In the genomic region with DNA sequence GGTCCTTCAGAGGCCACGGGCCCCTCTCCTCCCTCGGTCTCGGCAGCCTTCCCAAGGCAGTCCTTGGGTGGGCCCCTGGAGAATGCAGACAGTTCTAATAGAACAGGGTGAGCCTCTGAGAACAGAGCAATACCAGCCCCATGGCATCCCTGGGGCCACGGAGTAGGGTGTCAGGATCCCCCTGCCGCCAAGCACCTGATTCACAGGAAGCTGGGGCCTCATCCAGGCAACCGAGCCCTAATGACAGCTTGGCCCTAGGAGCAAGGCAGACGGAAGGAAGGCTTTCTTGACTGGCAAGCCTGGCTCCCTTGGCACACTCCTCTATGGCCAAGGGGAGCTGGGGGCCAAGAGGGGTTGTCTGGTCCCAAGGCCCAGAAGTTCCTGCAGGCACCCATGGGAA, we compare ENCODE assay signal across 12 cellular contexts. TPM values are rescaled to one million over a fixed set of nuclear protein-coding genes. Genes with fewer than 3 reads are reported as not detected.
DNase-seq lines count a peak whose midpoint lies in the region; ATAC-seq and TF ChIP-seq lines count a peak whose summit lies in the region.
"Had no signal": no experiment of that assay in that cellular context is flagged by ENCODE, and none has a peak within 500 bp of the region (broad histone marks: within the 10 kb centered on the region; RNA-seq: fewer than 3 reads in every experiment).

No MANE protein-coding gene starts in this region.

- peak overlapping the region; percentile 83 for H4K8ac ChIP-seq in mesenchymal stem cell (ENCODE audit: low read length)

- H3K27me3 ChIP-seq in SK-N-SH (ENCODE audit: insufficient read depth) (no peaks in the 10 kb centered on the region), mesenchymal stem cell (ENCODE audit: control insufficient read depth in 1 of 2, insufficient read depth in 1 of 2, low read length in 2 of 2) (no peaks in the 10 kb centered on the region), tibial artery (no peaks in the 10 kb centered on the region)

- H3K9me3 ChIP-seq in SK-N-SH (no peaks in the 10 kb centered on the region), mesenchymal stem cell (ENCODE audit: control insufficient read depth, low read length) (no peaks in the 10 kb centered on the region), tibial artery (no peaks in the 10 kb centered on the region), mucosa of descending colon (no peaks in the 10 kb centered on the region)

- no peak for TF ChIP-seq EP300 in SK-N-SH (IDR thresholded peaks at IDR 0.05; ENCODE audit: borderline replicate concordance in 1 of 2, low read depth in 1 of 2, low read length in 1 of 2)

- peak overlapping the region; percentile 87 for H2BK120ac ChIP-seq in mesenchymal stem cell (ENCODE audit: low read depth, low read length)

- H3K4me1 ChIP-seq in SK-N-SH (ENCODE audit: control insufficient read depth in 1 of 2, insufficient read depth in 2 of 2, low read depth in 1 of 2, low read length in 1 of 2) (peaks cover 3 to 66% of the 10 kb centered on the region in 2 experiments; a peak in 3 of 4 replicates), mesenchymal stem cell (ENCODE audit: control insufficient read depth, insufficient read depth, low read depth, low read length) (peaks cover 72% of the 10 kb centered on the region), tibial artery (peaks cover 0 to 100% (median 93%) of the 10 kb centered on the region in 4 donors), mucosa of descending colon (ENCODE audit: low read depth) (peaks cover 19% of the 10 kb centered on the region)

- peak overlapping the region in 1 of 2 experiments; percentile 100; a peak in 2 of 4 replicates for H3K27ac ChIP-seq in SK-N-SH (ENCODE audit: low read depth in 2 of 2, low read length in 1 of 2)
- H3K27ac ChIP-seq in angular gyrus (ENCODE audit: low read depth, low read length), result peak overlapping the region; percentile 34
- H3K27ac ChIP-seq in mesenchymal stem cell (ENCODE audit: low read length, poor library complexity, severe bottlenecking), result peak overlapping the region; percentile 90
- H3K27ac ChIP-seq in tibial artery, result peak overlapping the region; percentile 78 to 95

- H3K23ac ChIP-seq in mesenchymal stem cell (ENCODE audit: low read length in 2 of 2), result no peak overlapping the region

- intact Hi-C loops in tibial artery (cut with DNase I; ENCODE audit: low total_unique reads) (loop anchor here (5.0 kb wide), 1 partner anchor 99 kb away; no protein-coding TSS in a partner anchor), mucosa of descending colon (cut with DNase I, micrococcal nuclease) (no loop called here)

- DNase-seq in SK-N-SH (no peak), mesenchymal stem cell (no peak), tibial artery (no peak), COLO829 (ENCODE audit: low spot score) (no peak), mucosa of descending colon (no peak), islet precursor cell (no peak)
- DNase-seq: 8988T; activated CD4-positive, alpha-beta T cell treated with anti-CD3 and anti-CD28 coated beads for 48 hours; amygdala; SHP77 treated with DMSO at 0.1 percent for 48 hours had no signal

- CTCF ChIA-PET in SK-N-SH (lab: Yijun Ruan, JAX), result interaction anchor here (5.6 to 16.8 kb wide), 2 partner anchors 168 to 180 kb away, joined by 34 to 329 read pairs; no protein-coding TSS in a partner anchor

- H3K36me3 ChIP-seq in SK-N-SH (replicated peaks in 1 of 2; ENCODE audit: control insufficient read depth in 1 of 2, insufficient read depth in 2 of 2, low read length in 1 of 2) (peaks cover 0 to 2% of the 10 kb centered on the region in 2 experiments), mesenchymal stem cell (ENCODE audit: control insufficient read depth in 1 of 2, insufficient read depth in 2 of 2, low read depth in 1 of 2, low read length in 2 of 2) (peaks cover 6 to 15% of the 10 kb centered on the region in 2 experiments), tibial artery (peaks cover 0 to 4% (median 0%) of the 10 kb centered on the region in 3 donors), mucosa of descending colon (ENCODE audit: low read depth) (no peaks in the 10 kb centered on the region)

- peak overlapping the region; percentile 97 for H2BK5ac ChIP-seq in mesenchymal stem cell (ENCODE audit: low read depth, low read length, poor library complexity, severe bottlenecking)

- H3K4me3 ChIP-seq in SK-N-SH (ENCODE audit: low read depth in 2 of 2, low read length in 1 of 2), result no peak overlapping the region
- no peak overlapping the region for H3K4me3 ChIP-seq in mesenchymal stem cell (ENCODE audit: insufficient read depth in 1 of 2, low read depth in 1 of 2, low read length in 2 of 2)
- no peak overlapping the region for H3K4me3 ChIP-seq in tibial artery
- no peak overlapping the region for H3K4me3 ChIP-seq in mucosa of descending colon

- H4K91ac ChIP-seq in mesenchymal stem cell (ENCODE audit: low read length), result peak overlapping the region; percentile 92

- no peak for ATAC-seq in SK-N-SH treated with all-trans-retinoic acid at 6 μM for 48 hours
- no peak for ATAC-seq in mucosa of descending colon

- peaks cover 7% of the 10 kb centered on the region for H3K79me1 ChIP-seq in mesenchymal stem cell (replicated peaks; ENCODE audit: low read length, poor library complexity, severe bottlenecking)

- H2BK15ac ChIP-seq in mesenchymal stem cell (ENCODE audit: low read depth, poor library complexity, severe bottlenecking), result peak overlapping the region; percentile 93

- no peaks in the 10 kb centered on the region for H3K9me2 ChIP-seq in SK-N-SH

- POLR2A ChIA-PET in SK-N-SH (lab: Yijun Ruan, JAX), result no interaction called here

- H3K79me2 ChIP-seq in SK-N-SH (ENCODE audit: insufficient read depth), result peaks cover 28% of the 10 kb centered on the region

- no peaks in the 10 kb centered on the region for H4K20me1 ChIP-seq in SK-N-SH (ENCODE audit: insufficient read depth)

- H3K4me2 ChIP-seq in SK-N-SH (peak overlapping the region; percentile 67; the same call in 1 of the 2 replicates), mesenchymal stem cell (ENCODE audit: low read length, poor library complexity, severe bottlenecking) (no peak overlapping the region)

- WGBS in SK-N-SH (ENCODE audit: low lambda C conversion rate), result 93% methylated on average over 6 of the region's 7 CpGs
- WGBS in mesenchymal stem cell, result 91% methylated on average over 7 of the region's 7 CpGs

- peak overlapping the region in 1 of 2 experiments; percentile 71 for H3K14ac ChIP-seq in mesenchymal stem cell (ENCODE audit: low read length in 2 of 2)

- TF ChIP-seq CTCF in SK-N-SH (IDR thresholded peaks at IDR 0.05), result no peak
- no peak for TF ChIP-seq CTCF in tibial artery (IDR thresholded peaks at IDR 0.05)
- TF ChIP-seq CTCF in mucosa of descending colon (IDR thresholded peaks at IDR 0.05), result no peak

- no peak for TF ChIP-seq RAD21 in SK-N-SH (IDR thresholded peaks at IDR 0.05; ENCODE audit: low read length)

- peak overlapping the region; percentile 100 for H2AK5ac ChIP-seq in mesenchymal stem cell (ENCODE audit: low read length, severe bottlenecking)

- H3F3A ChIP-seq in SK-N-SH (replicated peaks; ENCODE audit: insufficient read depth), result peaks cover 47% of the 10 kb centered on the region

- H2AFZ ChIP-seq in SK-N-SH (ENCODE audit: low read depth), result no peak overlapping the region
- no peak overlapping the region for H2AFZ ChIP-seq in mesenchymal stem cell (ENCODE audit: low read depth, low read length)

- peak overlapping the region; percentile 77; the same call in 1 of the 2 replicates for H3K9ac ChIP-seq in SK-N-SH
- no peak overlapping the region for H3K9ac ChIP-seq in mesenchymal stem cell (ENCODE audit: low read length)

- peak overlapping the region; percentile 92 to 95 for H2BK12ac ChIP-seq in mesenchymal stem cell (ENCODE audit: low read length in 2 of 2)

- H3K18ac ChIP-seq in mesenchymal stem cell (ENCODE audit: low read depth in 1 of 2, low read length in 2 of 2), result peak overlapping the region; percentile 84 to 93

- H3K4ac ChIP-seq in mesenchymal stem cell (ENCODE audit: low read depth in 1 of 2, low read length in 2 of 2), result peak overlapping the region; percentile 88 to 95

TF ChIP-seq in SK-N-SH treated with all-trans-retinoic acid at 6 μM for 48 hours, 23 proteins besides CTCF, POLR2A, EP300 and RAD21 (continues in another document):
- TF ChIP-seq RARB (CRISPR knock-in tag; IDR thresholded peaks at IDR 0.05), result no peak
- TF ChIP-seq SNAI2 (CRISPR knock-in tag; IDR thresholded peaks at IDR 0.05), result no peak
- no peak for TF ChIP-seq ISL1 (CRISPR knock-in tag; IDR thresholded peaks at IDR 0.05)
- no peak for TF ChIP-seq ZC3H10 (CRISPR knock-in tag; IDR thresholded peaks at IDR 0.05)
- TF ChIP-seq ARNTL (CRISPR knock-in tag; IDR thresholded peaks at IDR 0.05; ENCODE audit: borderline replicate concordance, low read depth), result no peak
- TF ChIP-seq ESRRG (CRISPR knock-in tag; IDR thresholded peaks at IDR 0.05), result no peak
- no peak for TF ChIP-seq ZFP3 (CRISPR knock-in tag; IDR thresholded peaks at IDR 0.05)
- TF ChIP-seq, protein P1, sequence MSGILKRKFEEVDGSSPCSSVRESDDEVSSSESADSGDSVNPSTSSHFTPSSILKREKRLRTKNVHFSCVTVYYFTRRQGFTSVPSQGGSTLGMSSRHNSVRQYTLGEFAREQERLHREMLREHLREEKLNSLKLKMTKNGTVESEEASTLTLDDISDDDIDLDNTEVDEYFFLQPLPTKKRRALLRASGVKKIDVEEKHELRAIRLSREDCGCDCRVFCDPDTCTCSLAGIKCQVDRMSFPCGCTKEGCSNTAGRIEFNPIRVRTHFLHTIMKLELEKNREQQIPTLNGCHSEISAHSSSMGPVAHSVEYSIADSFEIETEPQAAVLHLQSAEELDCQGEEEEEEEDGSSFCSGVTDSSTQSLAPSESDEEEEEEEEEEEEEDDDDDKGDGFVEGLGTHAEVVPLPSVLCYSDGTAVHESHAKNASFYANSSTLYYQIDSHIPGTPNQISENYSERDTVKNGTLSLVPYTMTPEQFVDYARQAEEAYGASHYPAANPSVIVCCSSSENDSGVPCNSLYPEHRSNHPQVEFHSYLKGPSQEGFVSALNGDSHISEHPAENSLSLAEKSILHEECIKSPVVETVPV (CRISPR knock-in tag; IDR thresholded peaks at IDR 0.05), result no peak

RNA-seq across cellular contexts. Expression of a gene that starts 15.2 kb away (rescaled TPM):
- 251 and 284 TPM in 2 replicates for polyA plus RNA-seq in SK-N-SH (2012; rRNA removed)
- 212 and 258 TPM in 2 replicates for polyA plus RNA-seq in SK-N-SH (2012; cell fraction: cytosol; rRNA removed)
- 151 and 162 TPM in 2 replicates for polyA plus RNA-seq in SK-N-SH (2012; cell fraction: nucleus; rRNA removed)
- polyA plus RNA-seq in mesenchymal stem cell (2013, experiment 1 of 2), result 66.7 TPM
- polyA plus RNA-seq in mesenchymal stem cell (2013, experiment 2 of 2), result 65.6 TPM
- total RNA-seq in mucosa of descending colon, result 100 to 1,000 TPM in 1 of 3 donors, 10 to 100 TPM in 2; 73.2 to 101 (median 95.8) TPM

RNA-seq across cellular contexts. Expression of a gene that starts 40.6 kb away (rescaled TPM):
- 4.3 and 7.9 TPM in 2 replicates for polyA plus RNA-seq in SK-N-SH (2012; rRNA removed)
- 4.6 and 6.9 TPM in 2 replicates for polyA plus RNA-seq in SK-N-SH (2012; cell fraction: cytosol; rRNA removed)
- 6.2 and 6.6 TPM in 2 replicates for polyA plus RNA-seq in SK-N-SH (2012; cell fraction: nucleus; rRNA removed)
- polyA plus RNA-seq in mesenchymal stem cell (2013, experiment 1 of 2), result 12.9 TPM
- 12.8 TPM for polyA plus RNA-seq in mesenchymal stem cell (2013, experiment 2 of 2)
- 1 to 10 TPM; 2.8 to 8.6 (median 6.4) TPM for total RNA-seq in mucosa of descending colon
